ENCODE assay signal across 17 cellular contexts in genomic region chr19:5349041-5349440, GRCh38. TPM values are rescaled to one million over a fixed set of nuclear protein-coding genes. Genes with fewer than 3 reads are reported as not detected.
DNase-seq lines count a peak whose midpoint lies in the region; ATAC-seq, FAIRE-seq and TF ChIP-seq lines count a peak whose summit lies in the region.
"Had no signal": no experiment of that assay in that cellular context is flagged by ENCODE, and none has a peak within 500 bp of the region (broad histone marks: within the 10 kb centered on the region; RNA-seq: fewer than 3 reads in every experiment).

No MANE protein-coding gene starts in this region.

- H2BK5ac ChIP-seq in mesendoderm (ENCODE audit: low read length) = no peak overlapping the region

- WGBS in mesendoderm (ENCODE audit: extremely low coverage, insufficient coverage, low lambda C conversion rate) = no CpG with 5 or more reads among the region's 3 CpGs

- no peak overlapping the region for H4K5ac ChIP-seq in mesendoderm (ENCODE audit: low read length)

- CTCF ChIA-PET in HCT116 (lab: Charles Lee) = no interaction called here

- no peak overlapping the region for H4K8ac ChIP-seq in mesendoderm (ENCODE audit: low read depth, low read length)

- peak overlapping the region; percentile 31 for H3K4me2 ChIP-seq in BLaER1
- H3K4me2 ChIP-seq in HCT116 (ENCODE audit: low read length) = no peak overlapping the region
- H3K4me2 ChIP-seq in mesendoderm (ENCODE audit: low read length) = no peak overlapping the region

- no peak overlapping the region for H2AK5ac ChIP-seq in mesendoderm (ENCODE audit: low read length)

- DNase-seq in HCT116 (ENCODE audit: low read depth, low spot score) (no peak), WERI-Rb-1 (peak; percentile 70), mesendoderm (peak; percentile 70), H54 (ENCODE audit: insufficient read length, low spot score) (no peak)
- DNase-seq: activated CD4-positive, alpha-beta T cell treated with anti-CD3 and anti-CD28 coated beads, Interleukin-2, amount 50 U/mL, for 1 hour; activated T-cell treated with anti-CD3 and anti-CD28 coated beads, Interleukin-2, amount 50 U/mL, for 1 hour; dorsolateral prefrontal cortex; glutamatergic neuron; MV-4-11; stimulated activated CD4-positive, alpha-beta T cell treated with anti-CD3 and anti-CD28 coated beads, Interleukin-2, amount 100 ng/mL, for 48 hours; testis had no signal

- H3K4me3 ChIP-seq in BLaER1 (no peak overlapping the region), HCT116 (replicated peaks in 1 of 2; ENCODE audit: low read depth in 1 of 2, low read length in 2 of 2) (no peak overlapping the region), WERI-Rb-1 (ENCODE audit: low read depth, low read length) (no peak overlapping the region), mesendoderm (ENCODE audit: low read length) (no peak overlapping the region)
- H3K4me3 ChIP-seq: dorsolateral prefrontal cortex, SK-N-MC, testis had no signal

- no peaks in the 10 kb centered on the region for H3K9me2 ChIP-seq in HCT116 (ENCODE audit: insufficient read depth)

- H3K79me2 ChIP-seq in HCT116 (ENCODE audit: insufficient read depth, low read length) = no peaks in the 10 kb centered on the region
- H3K79me2 ChIP-seq in mesendoderm (ENCODE audit: control insufficient read depth, insufficient read depth, low read length) = no peaks in the 10 kb centered on the region

- no peaks in the 10 kb centered on the region for H4K20me1 ChIP-seq in BLaER1
- no peaks in the 10 kb centered on the region for H4K20me1 ChIP-seq in HCT116 (ENCODE audit: insufficient read depth)

- H3K4ac ChIP-seq in mesendoderm (ENCODE audit: low read depth, low read length) = no peak overlapping the region

- ATAC-seq in HCT116 (peak; percentile 36; the same call in 1 of the 2 replicates), HG03045 (IDR thresholded peaks at IDR 0.05; ENCODE audit: unreplicated experiment) (no peak), HG03135 (IDR thresholded peaks at IDR 0.05; ENCODE audit: unreplicated experiment) (no peak)
- ATAC-seq: sciatic nerve had no signal

- TF ChIP-seq CTCF in HCT116 (IDR thresholded peaks at IDR 0.05 in 2 of 3, conservative IDR thresholded peaks at IDR 0.05 in 1 of 3; ENCODE audit: borderline replicate concordance in 1 of 3, insufficient read depth in 1 of 3, low read depth in 2 of 3, low read length in 2 of 3) (peak in 2 of 3 experiments; percentile 34 to 40; a peak in 4 of 6 replicates), WERI-Rb-1 (IDR thresholded peaks at IDR 0.05; ENCODE audit: low read depth, low read length) (peak; percentile 63)

- H3K36me3 ChIP-seq in BLaER1 (no peaks in the 10 kb centered on the region), HCT116 (ENCODE audit: control insufficient read depth in 1 of 2, insufficient read depth in 2 of 2, low read length in 2 of 2) (no peaks in the 10 kb centered on the region), WERI-Rb-1 (no peaks in the 10 kb centered on the region), mesendoderm (ENCODE audit: control insufficient read depth, insufficient read depth, low read length) (no peaks in the 10 kb centered on the region)

- no peaks in the 10 kb centered on the region for H3K79me1 ChIP-seq in mesendoderm (ENCODE audit: low read length)

- H3K18ac ChIP-seq in mesendoderm (ENCODE audit: low read length) = no peak overlapping the region

- no peak for TF ChIP-seq RAD21 in HCT116 (IDR thresholded peaks at IDR 0.05; ENCODE audit: low read depth)

- no peak overlapping the region for H2BK15ac ChIP-seq in mesendoderm (replicated peaks; ENCODE audit: low read depth)

- no peak overlapping the region for H2AFZ ChIP-seq in HCT116 (ENCODE audit: low read depth, low read length, poor library complexity, severe bottlenecking)

- TF ChIP-seq POLR2A in HCT116 (IDR thresholded peaks at IDR 0.05; ENCODE audit: borderline replicate concordance, extremely low read depth, insufficient read depth, insufficient read length) (no peak), H54 (IDR thresholded peaks at IDR 0.05; ENCODE audit: low read depth, low read length) (no peak)

- intact Hi-C loops in HCT116 (cut with micrococcal nuclease) = no loop called here

- no peak for FAIRE-seq in H54 (lab: Jason Lieb, UNC)
- FAIRE-seq: islet of Langerhans had no signal

- POLR2A ChIA-PET in HCT116 (lab: Charles Lee) = no interaction called here

- H3K23ac ChIP-seq in mesendoderm (ENCODE audit: low read length) = no peak overlapping the region

- H3K4me1 ChIP-seq in BLaER1 (peaks cover 41% of the 10 kb centered on the region), HCT116 (ENCODE audit: control insufficient read depth in 1 of 2, insufficient read depth in 2 of 2, low read length in 2 of 2) (peaks cover 9 to 29% of the 10 kb centered on the region in 2 experiments), mesendoderm (ENCODE audit: control insufficient read depth, low read depth, low read length) (peaks cover 4% of the 10 kb centered on the region)
- H3K4me1 ChIP-seq: testis had no signal

- H3K9ac ChIP-seq in BLaER1 (no peak overlapping the region), HCT116 (ENCODE audit: low read length) (no peak overlapping the region), mesendoderm (ENCODE audit: low read length) (no peak overlapping the region)

- H2BK120ac ChIP-seq in mesendoderm (ENCODE audit: low read depth, low read length) = no peak overlapping the region

- H3K27me3 ChIP-seq in BLaER1 (no peaks in the 10 kb centered on the region), HCT116 (ENCODE audit: insufficient read depth, low read length) (no peaks in the 10 kb centered on the region), WERI-Rb-1 (ENCODE audit: insufficient read depth, low read depth, severe bottlenecking) (no peaks in the 10 kb centered on the region), mesendoderm (ENCODE audit: insufficient read depth, low read length, poor library complexity) (no peaks in the 10 kb centered on the region)
- H3K27me3 ChIP-seq: dorsolateral prefrontal cortex, testis had no signal

- no peak overlapping the region for H3K56ac ChIP-seq in mesendoderm (ENCODE audit: low read length)

- BruUV-seq in HCT116 (replicated peaks; lab: Mats Ljungman, UMichigan) = no TSS peak

- RAD21 ChIA-PET in HCT116 (lab: Charles Lee; ENCODE audit: low non-redundant PET in 1 of 2, low total read pairs in 2 of 2, uncharacterized antibody in 2 of 2, unreplicated experiment in 2 of 2) = no interaction called here

- H3K27ac ChIP-seq in BLaER1 = no peak overlapping the region
- H3K27ac ChIP-seq in HCT116 (ENCODE audit: low read depth, low read length) = no peak overlapping the region
- H3K27ac ChIP-seq in WERI-Rb-1 = no peak overlapping the region
- H3K27ac ChIP-seq in mesendoderm (ENCODE audit: low read depth, low read length) = no peak overlapping the region
- H3K27ac ChIP-seq: dorsolateral prefrontal cortex, SK-N-MC, testis had no signal

- H3K9me3 ChIP-seq in BLaER1 (peaks cover 3% of the 10 kb centered on the region; the same call in 1 of the 2 replicates), HCT116 (ENCODE audit: control insufficient read depth in 1 of 2, insufficient read depth in 1 of 2, low read depth in 1 of 2, low read length in 2 of 2) (no peaks in the 10 kb centered on the region), WERI-Rb-1 (ENCODE audit: severe bottlenecking) (peaks cover 6% of the 10 kb centered on the region)
- H3K9me3 ChIP-seq: testis had no signal

TF ChIP-seq in HCT116, 20 proteins besides CTCF, POLR2A, EP300 and RAD21 (continues in another document):
- TF ChIP-seq EZH2 (IDR thresholded peaks at IDR 0.05) = no peak
- no peak for TF ChIP-seq SRF (IDR thresholded peaks at IDR 0.05; ENCODE audit: low read depth)
- TF ChIP-seq SP1 (IDR thresholded peaks at IDR 0.05; ENCODE audit: low read depth) = no peak
- no peak for TF ChIP-seq ELF1 (IDR thresholded peaks at IDR 0.05; ENCODE audit: borderline replicate concordance, low read depth)
- TF ChIP-seq CEBPB (IDR thresholded peaks at IDR 0.05; ENCODE audit: low read depth) = no peak
- TF ChIP-seq JUND (IDR thresholded peaks at IDR 0.05) = no peak
- no peak for TF ChIP-seq SIN3A (IDR thresholded peaks at IDR 0.05; ENCODE audit: low read depth)
- no peak for TF ChIP-seq EZH2phosphoT487 (IDR thresholded peaks at IDR 0.05; ENCODE audit: borderline replicate concordance)
- TF ChIP-seq POLR2AphosphoS5 (IDR thresholded peaks at IDR 0.05; ENCODE audit: low read depth, low read length) = no peak
- no peak for TF ChIP-seq YY1 (IDR thresholded peaks at IDR 0.05; ENCODE audit: extremely low read depth, insufficient replicate concordance, low read depth, low read length)
- TF ChIP-seq TCF7L2 (IDR thresholded peaks at IDR 0.05; ENCODE audit: borderline replicate concordance, extremely low read depth, insufficient read depth, insufficient read length) = no peak
- TF ChIP-seq EGR1 (IDR thresholded peaks at IDR 0.05; ENCODE audit: low read depth) = no peak
- TF ChIP-seq CBX3 (IDR thresholded peaks at IDR 0.05; ENCODE audit: low read depth) = no peak
- no peak for TF ChIP-seq ZNF274 (IDR thresholded peaks at IDR 0.05; ENCODE audit: low read depth, low read length)
- no peak for TF ChIP-seq FOSL1 (IDR thresholded peaks at IDR 0.05; ENCODE audit: low read depth)
- TF ChIP-seq ZFX (IDR thresholded peaks at IDR 0.05) = no peak
- no peak for TF ChIP-seq ZBTB33 (IDR thresholded peaks at IDR 0.05; ENCODE audit: extremely low read depth, insufficient replicate concordance, low read length)
- TF ChIP-seq ATF3 (IDR thresholded peaks at IDR 0.05) = no peak

RNA-seq across cellular contexts. Expression of gene PTPRS, which starts 8.4 kb away (rescaled TPM):
- total RNA-seq in HCT116 (2021; ENCODE audit: unreplicated experiment) = 123 TPM
- polyA plus RNA-seq in HCT116 (2012) = 54.1 and 59.0 TPM in 2 replicates
- 35.5 TPM for polyA plus RNA-seq in mesendoderm (2013, experiment 1 of 2)
- 34.8 TPM for polyA plus RNA-seq in mesendoderm (2013, experiment 2 of 2)

Comparison
In these comparisons a context has a peak if more than half of its experiments do, and no peak if none do; other contexts are left out.
1. DNase-seq: peak in WERI-Rb-1 (single experiment) and mesendoderm (single experiment); none in HCT116 (single experiment) and H54 (single experiment).